10 cellular contexts compared by ENCODE assay signal in genomic region chr15:39666671-39667070, GRCh38.
A peak's percentile ranks its signal among the peaks of the same experiment; 100 is the strongest.
DNase-seq lines count a peak whose midpoint lies in the region; ATAC-seq lines count a peak whose summit lies in the region.
"Had no signal": no experiment of that assay in that cellular context is flagged by ENCODE, and none has a peak within 500 bp of the region (broad histone marks: within the 10 kb centered on the region; RNA-seq: fewer than 3 reads in every experiment).

No MANE protein-coding gene starts in this region.

- no peaks in the 10 kb centered on the region for H3K27me3 Mint-ChIP-seq in central memory CD8-positive, alpha-beta T cell
- H3K27me3 Mint-ChIP-seq: activated T-helper 17 cell treated with anti-CD3 and anti-CD28 coated beads, Interleukin-2, amount 50 U/mL, for 72 hours had no signal

- no peaks in the 10 kb centered on the region for H3K36me3 Mint-ChIP-seq in central memory CD8-positive, alpha-beta T cell (ENCODE audit: insufficient read depth)

- peak; percentile 64 for DNase-seq in A172 (ENCODE audit: low spot score)
- peak; percentile 54 for DNase-seq in HS-27A (ENCODE audit: low read depth)
- DNase-seq in central memory CD8-positive, alpha-beta T cell (ENCODE audit: low spot score in 2 of 2) = no peak
- peak; percentile 45 for DNase-seq in iris pigment epithelial cell (ENCODE audit: low read depth)
- no peak for DNase-seq in AG20443 (ENCODE audit: low spot score)
- DNase-seq in 8988T = no peak
- DNase-seq: activated CD4-positive, alpha-beta T cell treated with anti-CD3 and anti-CD28 coated beads for 1 hour had no signal

- ATAC-seq in central memory CD8-positive, alpha-beta T cell (replicated peaks; ENCODE audit: extremely low read depth, poor library complexity, severe bottlenecking) = no peak
- no peak for ATAC-seq in HG03159 (IDR thresholded peaks at IDR 0.05; ENCODE audit: unreplicated experiment)
- ATAC-seq in HG03460 (IDR thresholded peaks at IDR 0.05; ENCODE audit: unreplicated experiment) = no peak
- ATAC-seq: activated T-helper 17 cell treated with anti-CD3 and anti-CD28 coated beads, Interleukin-2, amount 50 U/mL, for 72 hours had no signal

- no peaks in the 10 kb centered on the region for H3K9me3 Mint-ChIP-seq in central memory CD8-positive, alpha-beta T cell
- H3K9me3 Mint-ChIP-seq: activated T-helper 17 cell treated with anti-CD3 and anti-CD28 coated beads, Interleukin-2, amount 50 U/mL, for 72 hours had no signal

- H3K4me3 Mint-ChIP-seq in central memory CD8-positive, alpha-beta T cell = no peak overlapping the region
- H3K4me3 Mint-ChIP-seq: activated T-helper 17 cell treated with anti-CD3 and anti-CD28 coated beads, Interleukin-2, amount 50 U/mL, for 72 hours had no signal

- H3K4me1 Mint-ChIP-seq in central memory CD8-positive, alpha-beta T cell = peaks cover 18% of the 10 kb centered on the region

- peak overlapping the region; percentile 27 for H3K27ac Mint-ChIP-seq in central memory CD8-positive, alpha-beta T cell (ENCODE audit: low read depth)
- H3K27ac Mint-ChIP-seq: activated T-helper 17 cell treated with anti-CD3 and anti-CD28 coated beads, Interleukin-2, amount 50 U/mL, for 72 hours had no signal

Comparison
In these comparisons a context has a peak if more than half of its experiments do, and no peak if none do; other contexts are left out.
1. DNase-seq: peak in A172 (single experiment), HS-27A (single experiment) and iris pigment epithelial cell (single experiment); none in central memory CD8-positive, alpha-beta T cell (0 of 2), AG20443 (single experiment) and 8988T (single experiment).